ENCODE assay signal across 17 cellular contexts in the genomic region with DNA sequence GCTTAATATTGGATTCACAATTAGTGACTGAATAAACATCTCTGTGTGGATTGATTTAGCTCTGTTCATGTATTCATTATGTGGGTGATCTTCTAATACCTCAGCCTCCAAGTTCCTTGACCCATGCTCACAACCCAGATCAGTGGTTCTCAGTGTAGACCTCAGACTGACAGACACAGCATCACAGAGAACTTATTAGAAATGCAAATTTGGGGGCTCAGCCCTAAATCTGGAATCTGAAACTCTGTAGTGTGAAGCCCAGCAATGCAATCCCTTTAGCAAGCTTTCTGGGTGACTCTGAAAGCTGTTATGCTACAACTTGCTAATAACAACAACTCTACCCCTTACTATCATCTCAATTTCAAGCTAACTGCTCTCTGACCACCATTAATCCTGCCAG.
A peak's percentile ranks its signal among the peaks of the same experiment; 100 is the strongest.
DNase-seq lines count a peak whose midpoint lies in the region; ATAC-seq and TF ChIP-seq lines count a peak whose summit lies in the region.
"Had no signal": no experiment of that assay in that cellular context is flagged by ENCODE, and none has a peak within 500 bp of the region (broad histone marks: within the 10 kb centered on the region; RNA-seq: fewer than 3 reads in every experiment).

No MANE protein-coding gene starts in this region.

- DNase-seq in germinal center (ENCODE audit: low spot score) = no peak
- no peak for DNase-seq in HEK293T (ENCODE audit: extremely low spot score)
- DNase-seq in NCI-H1930 (lab: John Stamatoyannopoulos, UW) = no peak
- DNase-seq in upper lobe of left lung = no peak
- DNase-seq: activated CD8-positive, alpha-beta memory T cell treated with anti-CD3 and anti-CD28 coated beads, Interleukin-2, amount 10 ng/mL, durations not matched to agents 7 days and 5 days; activated gamma-delta T cell; anterior cingulate cortex; CD4-positive, alpha-beta T cell; DMS79; SHP77; T-helper 2 cell had no signal

- POLR2A ChIA-PET in HEK293T (lab: Yijun Ruan, JAX) = no interaction called here

- TF ChIP-seq CTCF in upper lobe of left lung (IDR thresholded peaks at IDR 0.05) = no peak

- H3K4me3 ChIP-seq in upper lobe of left lung = no peak overlapping the region

- H3K4me1 ChIP-seq in upper lobe of left lung = no peaks in the 10 kb centered on the region

- TF ChIP-seq EP300 in upper lobe of left lung (IDR thresholded peaks at IDR 0.05) = no peak

- TF ChIP-seq POLR2A in upper lobe of left lung (IDR thresholded peaks at IDR 0.05) = no peak

- H3K9me3 ChIP-seq in upper lobe of left lung = no peaks in the 10 kb centered on the region

- no peaks in the 10 kb centered on the region for H3K36me3 ChIP-seq in upper lobe of left lung

- CTCF ChIA-PET in HEK293T (lab: Yijun Ruan, JAX) = no interaction called here

- H3K27ac ChIP-seq in upper lobe of left lung = no peak overlapping the region

- H3K27me3 ChIP-seq in upper lobe of left lung = no peaks in the 10 kb centered on the region

- ATAC-seq in GM18517 (IDR thresholded peaks at IDR 0.05; ENCODE audit: unreplicated experiment) (peak; percentile 70), GM19467 (IDR thresholded peaks at IDR 0.05; ENCODE audit: unreplicated experiment) (peak; percentile 90), HG02642 (IDR thresholded peaks at IDR 0.05; ENCODE audit: poor library complexity, unreplicated experiment) (peak; percentile 84), HG03439 (IDR thresholded peaks at IDR 0.05; ENCODE audit: unreplicated experiment) (peak; percentile 91), upper lobe of left lung (ENCODE audit: low FRiP score in 2 of 2) (no peak)
- ATAC-seq: activated CD4-positive, CD25-positive, alpha-beta regulatory T cell treated with anti-CD3 and anti-CD28 coated beads, Interleukin-2, amount 50 U/mL, for 24 hours; activated CD8-positive, alpha-beta memory T cell treated with anti-CD3 and anti-CD28 coated beads, Interleukin-2, amount 10 ng/mL, durations not matched to agents 7 days and 5 days; sciatic nerve had no signal

TF ChIP-seq in HEK293T, 16 proteins besides CTCF, POLR2A, EP300 and RAD21:
- TF ChIP-seq BHLHE40 (IDR thresholded peaks at IDR 0.05; ENCODE audit: borderline replicate concordance) = no peak
- no peak for TF ChIP-seq NFRKB (IDR thresholded peaks at IDR 0.05)
- TF ChIP-seq L3MBTL2 (conservative IDR thresholded peaks at IDR 0.05) = no peak
- TF ChIP-seq CTBP1 (IDR thresholded peaks at IDR 0.05; ENCODE audit: borderline replicate concordance) = no peak
- no peak for TF ChIP-seq SUZ12 (IDR thresholded peaks at IDR 0.05)
- no peak for TF ChIP-seq LEF1 (IDR thresholded peaks at IDR 0.05; ENCODE audit: borderline replicate concordance)
- TF ChIP-seq ARNT (IDR thresholded peaks at IDR 0.05) = no peak
- TF ChIP-seq HDGF (IDR thresholded peaks at IDR 0.05; ENCODE audit: borderline replicate concordance) = no peak
- no peak for TF ChIP-seq TARDBP (IDR thresholded peaks at IDR 0.05)
- TF ChIP-seq SP1 (IDR thresholded peaks at IDR 0.05) = no peak
- TF ChIP-seq ZNF384 (IDR thresholded peaks at IDR 0.05) = no peak
- no peak for TF ChIP-seq ELF4 (IDR thresholded peaks at IDR 0.05)
- TF ChIP-seq FOXK2 (IDR thresholded peaks at IDR 0.05) = no peak
- TF ChIP-seq FOXA1 (IDR thresholded peaks at IDR 0.05) = no peak
- TF ChIP-seq, protein P1, sequence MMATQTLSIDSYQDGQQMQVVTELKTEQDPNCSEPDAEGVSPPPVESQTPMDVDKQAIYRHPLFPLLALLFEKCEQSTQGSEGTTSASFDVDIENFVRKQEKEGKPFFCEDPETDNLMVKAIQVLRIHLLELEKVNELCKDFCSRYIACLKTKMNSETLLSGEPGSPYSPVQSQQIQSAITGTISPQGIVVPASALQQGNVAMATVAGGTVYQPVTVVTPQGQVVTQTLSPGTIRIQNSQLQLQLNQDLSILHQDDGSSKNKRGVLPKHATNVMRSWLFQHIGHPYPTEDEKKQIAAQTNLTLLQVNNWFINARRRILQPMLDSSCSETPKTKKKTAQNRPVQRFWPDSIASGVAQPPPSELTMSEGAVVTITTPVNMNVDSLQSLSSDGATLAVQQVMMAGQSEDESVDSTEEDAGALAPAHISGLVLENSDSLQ (IDR thresholded peaks at IDR 0.05) = no peak

Comparison
In these comparisons a context has a peak if more than half of its experiments do, and no peak if none do; other contexts are left out.
1. ATAC-seq: peak in GM18517 (single experiment), GM19467 (single experiment), HG02642 (single experiment) and HG03439 (single experiment); none in upper lobe of left lung (0 of 2).